Comparison of ENCODE assay signal across 10 cellular contexts in genomic region chr4:2792396-2792710, GRCh38. TPM values are rescaled to one million over a fixed set of nuclear protein-coding genes. Genes with fewer than 3 reads are reported as not detected.
A peak's percentile ranks its signal among the peaks of the same experiment; 100 is the strongest.
DNase-seq lines count a peak whose midpoint lies in the region; ATAC-seq, FAIRE-seq and TF ChIP-seq lines count a peak whose summit lies in the region.
"Had no signal": no experiment of that assay in that cellular context is flagged by ENCODE, and none has a peak within 500 bp of the region (broad histone marks: within the 10 kb centered on the region; RNA-seq: fewer than 3 reads in every experiment).

No MANE protein-coding gene starts in this region.

- peak overlapping the region; percentile 36 for H3K4me3 Mint-ChIP-seq in activated T-cell treated with anti-CD3 and anti-CD28 coated beads, Interleukin-2, amount 50 U/mL, for 24 hours
- H3K4me3 Mint-ChIP-seq in T-helper 17 cell, result peak overlapping the region; percentile 9

- ATAC-seq in T-helper 17 cell, result peak; percentile 3

- peak overlapping the region in 1 of 2 donors; percentile 2 for H3K4me3 ChIP-seq in kidney (ENCODE audit: low read length in 2 of 2)
- peak overlapping the region; percentile 87 for H3K4me3 ChIP-seq in suprapubic skin

- no peak for TF ChIP-seq POLR2A in suprapubic skin (IDR thresholded peaks at IDR 0.05)

- intact Hi-C loops in kidney (cut with DNase I), result no loop called here

- DNase-seq in activated T-cell treated with anti-CD3 and anti-CD28 coated beads, Interleukin-2, amount 50 U/mL, for 24 hours, result no peak
- DNase-seq in activated T-cell treated with anti-CD3 and anti-CD28 coated beads, Interleukin-2, amount 50 U/mL, for 1 hour, result no peak
- no peak for DNase-seq in T-helper 17 cell
- DNase-seq in kidney, result no peak
- no peak for DNase-seq in suprapubic skin (ENCODE audit: low spot score in 2 of 2)
- no peak for DNase-seq in NCI-H2029 treated with DMSO at 0.1 percent for 48 hours (lab: John Stamatoyannopoulos, UW)
- DNase-seq in NCI-H1436 (lab: John Stamatoyannopoulos, UW), result no peak
- no peak for DNase-seq in hepatic stellate cell (ENCODE audit: low spot score)

- FAIRE-seq in kidney (lab: Jason Lieb, UNC), result no peak
- FAIRE-seq: bronchial epithelial cell had no signal

- no peaks in the 10 kb centered on the region for H3K9me3 ChIP-seq in T-helper 17 cell (ENCODE audit: control insufficient read depth, low read length, poor library complexity, severe bottlenecking)
- H3K9me3 ChIP-seq in kidney (ENCODE audit: control insufficient read depth in 1 of 2, low read length in 2 of 2), result no peaks in the 10 kb centered on the region
- no peaks in the 10 kb centered on the region for H3K9me3 ChIP-seq in suprapubic skin

- H3K4me1 ChIP-seq in kidney (ENCODE audit: control insufficient read depth in 1 of 2, insufficient read depth in 1 of 2, low read depth in 1 of 2, low read length in 2 of 2) (peaks cover 43 to 58% of the 10 kb centered on the region in 2 donors), suprapubic skin (peaks cover 58% of the 10 kb centered on the region)

- no peaks in the 10 kb centered on the region for H3K36me3 Mint-ChIP-seq in activated T-cell treated with anti-CD3 and anti-CD28 coated beads, Interleukin-2, amount 50 U/mL, for 24 hours (ENCODE audit: low read depth)
- H3K36me3 Mint-ChIP-seq in T-helper 17 cell (ENCODE audit: low read depth), result no peaks in the 10 kb centered on the region

- no peak for TF ChIP-seq EP300 in suprapubic skin (IDR thresholded peaks at IDR 0.05)

- peaks cover 61% of the 10 kb centered on the region for H3K4me1 Mint-ChIP-seq in activated T-cell treated with anti-CD3 and anti-CD28 coated beads, Interleukin-2, amount 50 U/mL, for 24 hours (ENCODE audit: low read depth)
- peaks cover 43% of the 10 kb centered on the region for H3K4me1 Mint-ChIP-seq in T-helper 17 cell

- H3K27ac Mint-ChIP-seq in activated T-cell treated with anti-CD3 and anti-CD28 coated beads, Interleukin-2, amount 50 U/mL, for 24 hours, result no peak overlapping the region
- H3K27ac Mint-ChIP-seq in T-helper 17 cell, result no peak overlapping the region
- H3K27ac Mint-ChIP-seq: progenitor cell of endocrine pancreas had no signal

- no peaks in the 10 kb centered on the region for H3K9me3 Mint-ChIP-seq in activated T-cell treated with anti-CD3 and anti-CD28 coated beads, Interleukin-2, amount 50 U/mL, for 24 hours

- H3K27me3 ChIP-seq in suprapubic skin, result no peaks in the 10 kb centered on the region

- no peak overlapping the region for H3K9ac ChIP-seq in kidney (ENCODE audit: low read length in 2 of 2)

- no peaks in the 10 kb centered on the region for H3K36me3 ChIP-seq in kidney (ENCODE audit: control insufficient read depth in 1 of 2, insufficient read depth in 2 of 2, low read length in 2 of 2)
- no peaks in the 10 kb centered on the region for H3K36me3 ChIP-seq in suprapubic skin

- H3K27ac ChIP-seq in kidney (ENCODE audit: low read depth in 2 of 2, low read length in 2 of 2) (peak overlapping the region; percentile 72 to 78), suprapubic skin (peak overlapping the region; percentile 84)

- WGBS in suprapubic skin, result 67% methylated on average over 8 of the region's 8 CpGs

- TF ChIP-seq CTCF in kidney (IDR thresholded peaks at IDR 0.05; ENCODE audit: borderline replicate concordance, extremely low read depth, insufficient read depth), result no peak
- no peak for TF ChIP-seq CTCF in suprapubic skin (IDR thresholded peaks at IDR 0.05)

- H3K27me3 Mint-ChIP-seq in activated T-cell treated with anti-CD3 and anti-CD28 coated beads, Interleukin-2, amount 50 U/mL, for 24 hours, result no peaks in the 10 kb centered on the region
- no peaks in the 10 kb centered on the region for H3K27me3 Mint-ChIP-seq in T-helper 17 cell

RNA-seq across cellular contexts. Expression of gene SH3BP2, which starts 0.5 kb away (rescaled TPM):
- total RNA-seq in T-helper 17 cell (10 to 100 TPM; 36.0 to 62.0 TPM), kidney (128 TPM), suprapubic skin (100 to 1,000 TPM; 116 to 709 (median 162) TPM)
- 27.3 TPM for polyA plus RNA-seq in kidney (ENCODE audit: insufficient read depth, low read depth, low replicate concordance)

RNA-seq across cellular contexts. Expression of gene TNIP2, which starts 36.2 kb away (rescaled TPM):
- 10 to 100 TPM; 66.0 to 72.5 TPM for total RNA-seq in T-helper 17 cell
- total RNA-seq in kidney, result 44.4 TPM
- polyA plus RNA-seq in kidney (ENCODE audit: insufficient read depth, low read depth, low replicate concordance), result 43.1 TPM
- 10 to 100 TPM; 21.8 to 36.0 (median 30.8) TPM for total RNA-seq in suprapubic skin

RNA-seq across cellular contexts. Expression of gene ADD1, which starts 51.3 kb away (rescaled TPM):
- 100 to 1,000 TPM; 211 to 228 TPM for total RNA-seq in T-helper 17 cell
- 313 TPM for total RNA-seq in kidney
- 232 TPM for polyA plus RNA-seq in kidney (ENCODE audit: insufficient read depth, low read depth, low replicate concordance)
- 100 to 1,000 TPM; 122 to 299 (median 196) TPM for total RNA-seq in suprapubic skin
